In genomic region chr17:19346351-19347255, GRCh38 we compare ENCODE assay signal across 9 cellular contexts. TPM values are rescaled to one million over a fixed set of nuclear protein-coding genes. Genes with fewer than 3 reads are reported as not detected.
DNase-seq lines count a peak whose midpoint lies in the region; ATAC-seq and TF ChIP-seq lines count a peak whose summit lies in the region.
"Had no signal": no experiment of that assay in that cellular context is flagged by ENCODE, and none has a peak within 500 bp of the region (broad histone marks: within the 10 kb centered on the region; RNA-seq: fewer than 3 reads in every experiment).

No MANE protein-coding gene starts in this region.

- ATAC-seq in HG03378 (IDR thresholded peaks at IDR 0.05; ENCODE audit: unreplicated experiment), result no peak
- no peak for ATAC-seq in HG03095 (IDR thresholded peaks at IDR 0.05; ENCODE audit: unreplicated experiment)
- no peak for ATAC-seq in stimulated activated naive CD8-positive, alpha-beta T cell treated with anti-CD3 and anti-CD28 coated beads, Interleukin-15, Interleukin-2, amounts not matched to agents 100 U/mL and 50 U/mL, for 24 hours

- H3K4me3 Mint-ChIP-seq in endodermal cell, result no peak overlapping the region

- CTCF ChIA-PET in HEK293T (lab: Yijun Ruan, JAX), result interaction anchor here (1.1 kb wide), 1 partner anchor 16 kb away, joined by 3 read pairs; the partner anchor contains the start of gene B9D1

- no peak overlapping the region for H3K27ac ChIP-seq in endodermal cell (ENCODE audit: low read depth, low read length)
- peak overlapping the region; percentile 27 for H3K27ac ChIP-seq in muscle layer of colon (ENCODE audit: low read depth, low read length)
- H3K27ac ChIP-seq: cardiac muscle cell had no signal

- H3K27ac Mint-ChIP-seq in endodermal cell, result peak overlapping the region; percentile 31

- 94 to 95% methylated on average over 15 to 19 of the region's 19 CpGs for WGBS in endodermal cell (ENCODE audit: insufficient coverage in 1 of 2, insufficient read length in 1 of 2), 2 experiments

- H3K36me3 ChIP-seq in endodermal cell (ENCODE audit: control insufficient read depth, insufficient read depth, low read length) (no peaks in the 10 kb centered on the region), muscle layer of colon (ENCODE audit: insufficient read depth, low read length) (no peaks in the 10 kb centered on the region)
- H3K36me3 ChIP-seq: cardiac muscle cell had no signal

- no peak for TF ChIP-seq CTCF in endodermal cell (conservative IDR thresholded peaks at IDR 0.05)

- H3K9me3 ChIP-seq in endodermal cell (ENCODE audit: control insufficient read depth, low read length) (no peaks in the 10 kb centered on the region), muscle layer of colon (ENCODE audit: low read length) (no peaks in the 10 kb centered on the region)

- H3K27me3 ChIP-seq in endodermal cell (ENCODE audit: control insufficient read depth, insufficient read depth, low read length, poor library complexity, severe bottlenecking) (no peaks in the 10 kb centered on the region), muscle layer of colon (ENCODE audit: control insufficient read depth in 1 of 2, insufficient read depth in 2 of 2, low read length in 2 of 2) (no peaks in the 10 kb centered on the region)
- H3K27me3 ChIP-seq: cardiac muscle cell had no signal

- no peak overlapping the region for H3K4me3 ChIP-seq in endodermal cell (ENCODE audit: low read length)
- H3K4me3 ChIP-seq in muscle layer of colon (ENCODE audit: low read depth in 1 of 2, low read length in 2 of 2), result no peak overlapping the region
- H3K4me3 ChIP-seq: cardiac muscle cell had no signal

- H3K9ac ChIP-seq in endodermal cell (ENCODE audit: extremely low read depth, low read length, poor library complexity, severe bottlenecking) (no peak overlapping the region), muscle layer of colon (ENCODE audit: low read length) (peak overlapping the region; percentile 59)

- POLR2A ChIA-PET in HEK293T (lab: Yijun Ruan, JAX), result interaction anchor here (1.2 kb wide), 1 partner anchor 31 kb away, joined by 7 read pairs; the partner anchor contains the start of gene MAPK7

- H3K9me3 Mint-ChIP-seq in endodermal cell, result no peaks in the 10 kb centered on the region

- peaks cover 6% of the 10 kb centered on the region for H3K4me1 Mint-ChIP-seq in endodermal cell

- H3K4me1 ChIP-seq in endodermal cell (ENCODE audit: control insufficient read depth, insufficient read depth, low read length) (no peaks in the 10 kb centered on the region), muscle layer of colon (ENCODE audit: insufficient read depth, low read length) (peaks cover 33% of the 10 kb centered on the region)

- H3K36me3 Mint-ChIP-seq in endodermal cell (ENCODE audit: low read depth), result peaks cover 27% of the 10 kb centered on the region

- DNase-seq in COLO829 (ENCODE audit: low spot score) (peak; percentile 89), NCI-H460 (ENCODE audit: extremely low read depth, low read depth) (peak; percentile 94), endodermal cell (peak; percentile 46), HEK293T (ENCODE audit: extremely low spot score) (no peak)
- DNase-seq in stimulated activated naive CD8-positive, alpha-beta T cell treated with anti-CD3 and anti-CD28 coated beads, Interleukin-15, Interleukin-2, amounts not matched to agents 100 U/mL and 50 U/mL, for 24 hours, result no peak

- H3K27me3 Mint-ChIP-seq in endodermal cell (ENCODE audit: insufficient read depth), result no peaks in the 10 kb centered on the region

TF ChIP-seq in HEK293T, 16 proteins besides CTCF, POLR2A, EP300 and RAD21:
- no peak for TF ChIP-seq ARNT (IDR thresholded peaks at IDR 0.05)
- no peak for TF ChIP-seq L3MBTL2 (conservative IDR thresholded peaks at IDR 0.05)
- TF ChIP-seq PKNOX1 (IDR thresholded peaks at IDR 0.05), result no peak
- TF ChIP-seq FOXM1 (IDR thresholded peaks at IDR 0.05; ENCODE audit: borderline replicate concordance), result no peak
- TF ChIP-seq FOXA1 (IDR thresholded peaks at IDR 0.05), result no peak
- TF ChIP-seq LEF1 (IDR thresholded peaks at IDR 0.05; ENCODE audit: borderline replicate concordance), result no peak
- no peak for TF ChIP-seq ELF4 (IDR thresholded peaks at IDR 0.05)
- TF ChIP-seq SUZ12 (IDR thresholded peaks at IDR 0.05), result no peak
- TF ChIP-seq ZNF384 (IDR thresholded peaks at IDR 0.05), result no peak
- TF ChIP-seq HDGF (IDR thresholded peaks at IDR 0.05; ENCODE audit: borderline replicate concordance), result no peak
- no peak for TF ChIP-seq BHLHE40 (IDR thresholded peaks at IDR 0.05; ENCODE audit: borderline replicate concordance)

RNA-seq across cellular contexts. Expression of gene B9D1, which starts 15.9 kb away (rescaled TPM):
- 20.2 and 20.6 TPM in 2 replicates for total RNA-seq in NCI-H460 (2014; rRNA removed; shearing (Covaris generic))
- polyA plus RNA-seq in NCI-H460 (2014; cell fraction: nucleus; rRNA removed), result 54.0 and 57.1 TPM in 2 replicates
- 10 to 100 TPM; 37.7 to 42.8 TPM for total RNA-seq in endodermal cell
- 28.5 TPM for polyA plus RNA-seq in endodermal cell (2013, experiment 1 of 2)
- polyA plus RNA-seq in endodermal cell (2013, experiment 2 of 2), result 25.0 TPM

RNA-seq across cellular contexts. Expression of gene MAPK7, which starts 31.7 kb away (rescaled TPM):
- 5.4 and 6.5 TPM in 2 replicates for total RNA-seq in NCI-H460 (2014; rRNA removed; shearing (Covaris generic))
- polyA plus RNA-seq in NCI-H460 (2014; cell fraction: nucleus; rRNA removed), result 7.6 and 16.6 TPM in 2 replicates
- total RNA-seq in endodermal cell, result 10 to 100 TPM; 33.3 to 53.4 TPM
- 29.3 TPM for polyA plus RNA-seq in endodermal cell (2013, experiment 1 of 2)
- polyA plus RNA-seq in endodermal cell (2013, experiment 2 of 2), result 25.5 TPM

RNA-seq across cellular contexts. Expression of gene MFAP4, which starts 40.4 kb away (rescaled TPM):
- not detected in 2 replicates for total RNA-seq in NCI-H460 (2014; rRNA removed; shearing (Covaris generic))
- not detected in 2 replicates for polyA plus RNA-seq in NCI-H460 (2014; cell fraction: nucleus; rRNA removed)
- total RNA-seq in endodermal cell, result 10 to 100 TPM; 11.1 to 36.8 TPM
- 20.4 TPM for polyA plus RNA-seq in endodermal cell (2013, experiment 1 of 2)
- polyA plus RNA-seq in endodermal cell (2013, experiment 2 of 2), result 18.1 TPM

Comparison
In these comparisons a context has a peak if more than half of its experiments do, and no peak if none do; other contexts are left out.
1. DNase-seq: peak in COLO829 (single experiment), NCI-H460 (single experiment) and endodermal cell (single experiment); none in HEK293T (single experiment) and stimulated activated naive CD8-positive, alpha-beta T cell treated with anti-CD3 and anti-CD28 coated beads, Interleukin-15, Interleukin-2, amounts not matched to agents 100 U/mL and 50 U/mL, for 24 hours (single experiment).
2. RNA of gene MFAP4, which starts 40.4 kb away (total RNA-seq): 11.1 to 36.8 TPM in endodermal cell; not detected in NCI-H460; every median in the first group is over 10 times any median in the second.